In genomic region chr22:37484115-37485005, GRCh38 we compare ENCODE assay signal across 8 cellular contexts. TPM values are rescaled to one million over a fixed set of nuclear protein-coding genes. Genes with fewer than 3 reads are reported as not detected.
DNase-seq lines count a peak whose midpoint lies in the region; ATAC-seq and TF ChIP-seq lines count a peak whose summit lies in the region.

No MANE protein-coding gene starts in this region.

- H3K36me3 ChIP-seq in Loucy (ENCODE audit: insufficient read depth, low read length) (peaks cover 3% of the 10 kb centered on the region; the same call in 1 of the 2 replicates), esophagus muscularis mucosa (peaks cover 0 to 11% (median 0%) of the 10 kb centered on the region in 4 donors), sigmoid colon (no peaks in the 10 kb centered on the region)

- no peaks in the 10 kb centered on the region for H3K9me3 ChIP-seq in Loucy (ENCODE audit: insufficient read depth, low read depth, low read length)
- H3K9me3 ChIP-seq in esophagus muscularis mucosa = no peaks in the 10 kb centered on the region
- H3K9me3 ChIP-seq in sigmoid colon = no peaks in the 10 kb centered on the region

- TF ChIP-seq POLR2A in esophagus muscularis mucosa (IDR thresholded peaks at IDR 0.05; ENCODE audit: low read depth) = no peak
- TF ChIP-seq POLR2A in sigmoid colon (IDR thresholded peaks at IDR 0.05) = no peak

- H2AFZ ChIP-seq in Loucy (ENCODE audit: low read length) = peak overlapping the region; percentile 25; the same call in 1 of the 2 replicates

- intact Hi-C loops in esophagus muscularis mucosa (cut with DNase I) (no loop called here), sigmoid colon (cut with DNase I) (no loop called here)

- WGBS in esophagus muscularis mucosa = 57% methylated on average over 24 of the region's 35 CpGs
- 39 to 73% methylated on average over 35 of the region's 35 CpGs for WGBS in sigmoid colon, 2 donors

- H3K27ac ChIP-seq in esophagus muscularis mucosa (replicated peaks in 1 of 4) (peak overlapping the region; percentile 27 to 70 (median 66)), sigmoid colon (peak overlapping the region; percentile 59 to 65 (median 60))

- H4K20me1 ChIP-seq in Loucy (ENCODE audit: insufficient read depth, low read length, poor library complexity, severe bottlenecking) = peaks cover 3% of the 10 kb centered on the region

- no peaks in the 10 kb centered on the region for H3K27me3 ChIP-seq in Loucy (ENCODE audit: insufficient read depth, low read length, poor library complexity, severe bottlenecking)
- peaks cover 0 to 83% (median 0%) of the 10 kb centered on the region in 4 donors for H3K27me3 ChIP-seq in esophagus muscularis mucosa
- H3K27me3 ChIP-seq in sigmoid colon = peaks cover 0 to 69% (median 30%) of the 10 kb centered on the region in 3 donors

- H3K79me2 ChIP-seq in Loucy (ENCODE audit: insufficient read depth, low read length) = peaks cover 57% of the 10 kb centered on the region

- DNase-seq in GM12864 (ENCODE audit: low read depth) (peak; percentile 77), esophagus muscularis mucosa (ENCODE audit: extremely low spot score) (peak; percentile 93), sigmoid colon (peak; percentile 83), NCI-H146 (lab: John Stamatoyannopoulos, UW) (no peak), AG08396 (ENCODE audit: low spot score) (no peak)
- peak; percentile 91 for DNase-seq in activated CD8-positive, alpha-beta memory T cell treated with anti-CD3 and anti-CD28 coated beads for 24 hours

- H3K9me2 ChIP-seq in Loucy (replicated peaks; ENCODE audit: low read depth, low read length) = no peaks in the 10 kb centered on the region

- H3K4me3 ChIP-seq in GM12864 (ENCODE audit: low read depth, low read length) (peak overlapping the region; percentile 79), Loucy (ENCODE audit: low read length, poor library complexity, severe bottlenecking) (peak overlapping the region; percentile 81), esophagus muscularis mucosa (peak overlapping the region; percentile 36 to 58 (median 44)), sigmoid colon (peak overlapping the region in 3 of 4 donors; percentile 34 to 45 (median 35))

- no peak for ATAC-seq in GM19035 (IDR thresholded peaks at IDR 0.05; ENCODE audit: unreplicated experiment)

- TF ChIP-seq EP300 in esophagus muscularis mucosa (IDR thresholded peaks at IDR 0.05) (no peak), sigmoid colon (IDR thresholded peaks at IDR 0.05) (no peak)

- peaks cover 28% of the 10 kb centered on the region for H3K4me1 ChIP-seq in Loucy (ENCODE audit: insufficient read depth, low read length, poor library complexity, severe bottlenecking)
- peaks cover 18 to 27% (median 25%) of the 10 kb centered on the region in 4 donors for H3K4me1 ChIP-seq in esophagus muscularis mucosa
- H3K4me1 ChIP-seq in sigmoid colon = peaks cover 0 to 13% (median 9%) of the 10 kb centered on the region in 4 donors

- peak overlapping the region; percentile 90 for H3K4me2 ChIP-seq in Loucy (ENCODE audit: low read depth, low read length, poor library complexity, severe bottlenecking)

- H3F3A ChIP-seq in Loucy (ENCODE audit: low read depth) = no peaks in the 10 kb centered on the region

- peak overlapping the region; percentile 97 for H3K9ac ChIP-seq in Loucy (ENCODE audit: low read depth, low read length, poor library complexity, severe bottlenecking)

- TF ChIP-seq CTCF in GM12864 (IDR thresholded peaks at IDR 0.05; ENCODE audit: low read depth, low read length, missing control alignments) (no peak), Loucy (conservative IDR thresholded peaks at IDR 0.05; ENCODE audit: low read length) (no peak), esophagus muscularis mucosa (IDR thresholded peaks at IDR 0.05) (no peak), sigmoid colon (IDR thresholded peaks at IDR 0.05) (no peak)

RNA-seq across cellular contexts. Expression of gene MFNG, which starts 1.8 kb away (rescaled TPM):
- total RNA-seq in esophagus muscularis mucosa = 10 to 100 TPM in 3 of 4 donors, 1 to 10 TPM in 1; 7.5 to 23.1 (median 18.5) TPM
- 10 to 100 TPM in 3 of 4 donors, 1 to 10 TPM in 1; 8.0 to 15.3 (median 11.4) TPM for total RNA-seq in sigmoid colon
- 10 to 100 TPM in 2 of 3 donors, 1 to 10 TPM in 1; 9.9 to 33.9 (median 10.8) TPM for polyA plus RNA-seq in sigmoid colon

RNA-seq across cellular contexts. Expression of gene CARD10, which starts 34.9 kb away (rescaled TPM):
- total RNA-seq in esophagus muscularis mucosa = 10 to 100 TPM in 2 of 4 donors, 1 to 10 TPM in 2; 6.0 to 15.3 (median 8.8) TPM
- 1 to 10 TPM; 2.8 to 8.6 (median 3.5) TPM for total RNA-seq in sigmoid colon
- 10 to 100 TPM; 31.8 to 41.0 (median 37.7) TPM for polyA plus RNA-seq in sigmoid colon

RNA-seq across cellular contexts. Expression of gene ELFN2, which starts 57.1 kb away (rescaled TPM):
- under 1 TPM in 2 of 4 donors, not detected in 2; 0.17 TPM for total RNA-seq in esophagus muscularis mucosa
- total RNA-seq in sigmoid colon = under 1 TPM in 3 of 4 donors, not detected in 1; under 0.01 to 0.55 (median under 0.01) TPM
- under 1 TPM in 1 of 3 donors, not detected in 2; 0.31 TPM for polyA plus RNA-seq in sigmoid colon

Comparison
In these comparisons a context has a peak if more than half of its experiments do, and no peak if none do; other contexts are left out.
1. DNase-seq: peak in GM12864 (single experiment), activated CD8-positive, alpha-beta memory T cell treated with anti-CD3 and anti-CD28 coated beads for 24 hours (single experiment), esophagus muscularis mucosa (single experiment) and sigmoid colon (single experiment); none in NCI-H146 (single experiment) and AG08396 (single experiment).
2. Peak in every context shown above with its lines, with median percentiles within 50 percentile points of each other: H3K4me3 ChIP-seq.